In the genomic region with DNA sequence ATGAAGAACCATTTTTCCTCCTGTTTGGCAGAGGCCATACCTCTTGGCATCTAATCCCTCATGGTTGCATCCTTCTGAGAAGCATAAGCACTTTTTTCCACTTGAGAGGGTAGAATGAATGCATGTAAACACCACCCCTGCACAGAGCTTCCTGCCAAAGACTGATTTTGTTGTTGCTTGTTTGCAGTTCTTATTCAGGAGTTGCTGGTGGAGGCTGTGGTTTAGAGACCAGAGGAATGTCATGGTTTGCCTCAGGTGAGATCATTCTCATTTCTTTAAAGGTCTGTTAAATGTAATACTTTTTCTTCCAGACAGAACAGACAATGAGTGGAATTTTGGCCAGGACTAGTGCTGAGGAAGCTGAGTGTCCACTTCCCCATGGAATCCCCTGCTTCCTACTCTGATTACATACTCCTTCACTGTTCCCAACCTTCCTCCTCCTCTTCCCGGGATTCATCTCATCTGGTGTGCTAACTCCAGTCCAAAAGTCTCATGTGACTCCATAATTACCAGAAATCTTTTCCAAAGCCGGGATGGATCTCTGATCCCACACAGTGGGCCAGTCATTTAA, we compare ENCODE assay signal across 1 cellular context.
TF ChIP-seq lines count a peak whose summit lies in the region.

No MANE protein-coding gene starts in this region.

TF ChIP-seq in H1, 55 proteins besides CTCF, POLR2A, EP300 and RAD21:
- no peak for TF ChIP-seq CHD1 (IDR thresholded peaks at IDR 0.05; ENCODE audit: low read depth, low read length)
- no peak for TF ChIP-seq TEAD4 (IDR thresholded peaks at IDR 0.05; ENCODE audit: low read depth, low read length)
- no peak for TF ChIP-seq RFX5 (IDR thresholded peaks at IDR 0.05; ENCODE audit: borderline replicate concordance, low read depth, low read length)
- TF ChIP-seq, protein P1, sequence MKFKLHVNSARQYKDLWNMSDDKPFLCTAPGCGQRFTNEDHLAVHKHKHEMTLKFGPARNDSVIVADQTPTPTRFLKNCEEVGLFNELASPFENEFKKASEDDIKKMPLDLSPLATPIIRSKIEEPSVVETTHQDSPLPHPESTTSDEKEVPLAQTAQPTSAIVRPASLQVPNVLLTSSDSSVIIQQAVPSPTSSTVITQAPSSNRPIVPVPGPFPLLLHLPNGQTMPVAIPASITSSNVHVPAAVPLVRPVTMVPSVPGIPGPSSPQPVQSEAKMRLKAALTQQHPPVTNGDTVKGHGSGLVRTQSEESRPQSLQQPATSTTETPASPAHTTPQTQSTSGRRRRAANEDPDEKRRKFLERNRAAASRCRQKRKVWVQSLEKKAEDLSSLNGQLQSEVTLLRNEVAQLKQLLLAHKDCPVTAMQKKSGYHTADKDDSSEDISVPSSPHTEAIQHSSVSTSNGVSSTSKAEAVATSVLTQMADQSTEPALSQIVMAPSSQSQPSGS (IDR thresholded peaks at IDR 0.05; ENCODE audit: low read length), result no peak
- no peak for TF ChIP-seq TAF1 (IDR thresholded peaks at IDR 0.05; ENCODE audit: low read depth, low read length)
- TF ChIP-seq GTF2F1 (IDR thresholded peaks at IDR 0.05; ENCODE audit: borderline replicate concordance, low read depth, low read length), result no peak
- TF ChIP-seq GABPA (IDR thresholded peaks at IDR 0.05; ENCODE audit: borderline replicate concordance, insufficient read depth, low read length), result no peak
- no peak for TF ChIP-seq EGR1 (IDR thresholded peaks at IDR 0.05; ENCODE audit: borderline replicate concordance, low read depth, low read length)
- no peak for TF ChIP-seq CREB1 (IDR thresholded peaks at IDR 0.05)
- TF ChIP-seq PHF8 (conservative IDR thresholded peaks at IDR 0.05; ENCODE audit: low read depth, low read length), result no peak
- TF ChIP-seq NRF1 (IDR thresholded peaks at IDR 0.05; ENCODE audit: low read depth, low read length), result no peak
- no peak for TF ChIP-seq MAFK (IDR thresholded peaks at IDR 0.05; ENCODE audit: low read depth, low read length)
- TF ChIP-seq CBX5 (IDR thresholded peaks at IDR 0.05; ENCODE audit: low read depth, low read length), result no peak
- TF ChIP-seq POLR2AphosphoS5 (IDR thresholded peaks at IDR 0.05; ENCODE audit: low read depth, low read length), result no peak
- TF ChIP-seq, protein P2, sequence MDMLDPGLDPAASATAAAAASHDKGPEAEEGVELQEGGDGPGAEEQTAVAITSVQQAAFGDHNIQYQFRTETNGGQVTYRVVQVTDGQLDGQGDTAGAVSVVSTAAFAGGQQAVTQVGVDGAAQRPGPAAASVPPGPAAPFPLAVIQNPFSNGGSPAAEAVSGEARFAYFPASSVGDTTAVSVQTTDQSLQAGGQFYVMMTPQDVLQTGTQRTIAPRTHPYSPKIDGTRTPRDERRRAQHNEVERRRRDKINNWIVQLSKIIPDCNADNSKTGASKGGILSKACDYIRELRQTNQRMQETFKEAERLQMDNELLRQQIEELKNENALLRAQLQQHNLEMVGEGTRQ (IDR thresholded peaks at IDR 0.05; ENCODE audit: low read length), result no peak
- TF ChIP-seq CBX8 (IDR thresholded peaks at IDR 0.05; ENCODE audit: borderline replicate concordance, low read depth, low read length), result no peak
